1 cellular context compared by ENCODE assay signal in genomic region chr3:128993461-128994172, GRCh38.
TF ChIP-seq lines count a peak whose summit lies in the region.

Gene CFAP92, minus strand, starts transcription at chr3:128994076. Its CDS starts 772 bp downstream, at chr3:128993304.

TF ChIP-seq in HEK293, 187 proteins besides CTCF, POLR2A, EP300 and RAD21 (continued from another document):
- TF ChIP-seq, protein P1, sequence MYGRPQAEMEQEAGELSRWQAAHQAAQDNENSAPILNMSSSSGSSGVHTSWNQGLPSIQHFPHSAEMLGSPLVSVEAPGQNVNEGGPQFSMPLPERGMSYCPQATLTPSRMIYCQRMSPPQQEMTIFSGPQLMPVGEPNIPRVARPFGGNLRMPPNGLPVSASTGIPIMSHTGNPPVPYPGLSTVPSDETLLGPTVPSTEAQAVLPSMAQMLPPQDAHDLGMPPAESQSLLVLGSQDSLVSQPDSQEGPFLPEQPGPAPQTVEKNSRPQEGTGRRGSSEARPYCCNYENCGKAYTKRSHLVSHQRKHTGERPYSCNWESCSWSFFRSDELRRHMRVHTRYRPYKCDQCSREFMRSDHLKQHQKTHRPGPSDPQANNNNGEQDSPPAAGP (tag by site-specific recombination; IDR thresholded peaks at IDR 0.05) = no peak
- TF ChIP-seq ZNF621 (tag by site-specific recombination; IDR thresholded peaks at IDR 0.05) (no peak), SP3 (tag by site-specific recombination; IDR thresholded peaks at IDR 0.05) (peak; percentile 59; the same call in 1 of the 2 replicates), KLF9 (tag by site-specific recombination; IDR thresholded peaks at IDR 0.05; ENCODE audit: low read depth) (peak; percentile 64; the same call in 1 of the 2 replicates), SCRT2 (tag by site-specific recombination; IDR thresholded peaks at IDR 0.05) (no peak), KLF1 (tag by site-specific recombination; IDR thresholded peaks at IDR 0.05) (0 out of 2 replicates have a peak, but pooled peaks have one; percentile 12)
- TF ChIP-seq, protein P2, sequence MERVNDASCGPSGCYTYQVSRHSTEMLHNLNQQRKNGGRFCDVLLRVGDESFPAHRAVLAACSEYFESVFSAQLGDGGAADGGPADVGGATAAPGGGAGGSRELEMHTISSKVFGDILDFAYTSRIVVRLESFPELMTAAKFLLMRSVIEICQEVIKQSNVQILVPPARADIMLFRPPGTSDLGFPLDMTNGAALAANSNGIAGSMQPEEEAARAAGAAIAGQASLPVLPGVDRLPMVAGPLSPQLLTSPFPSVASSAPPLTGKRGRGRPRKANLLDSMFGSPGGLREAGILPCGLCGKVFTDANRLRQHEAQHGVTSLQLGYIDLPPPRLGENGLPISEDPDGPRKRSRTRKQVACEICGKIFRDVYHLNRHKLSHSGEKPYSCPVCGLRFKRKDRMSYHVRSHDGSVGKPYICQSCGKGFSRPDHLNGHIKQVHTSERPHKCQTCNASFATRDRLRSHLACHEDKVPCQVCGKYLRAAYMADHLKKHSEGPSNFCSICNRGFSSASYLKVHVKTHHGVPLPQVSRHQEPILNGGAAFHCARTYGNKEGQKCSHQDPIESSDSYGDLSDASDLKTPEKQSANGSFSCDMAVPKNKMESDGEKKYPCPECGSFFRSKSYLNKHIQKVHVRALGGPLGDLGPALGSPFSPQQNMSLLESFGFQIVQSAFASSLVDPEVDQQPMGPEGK (tag by site-specific recombination; IDR thresholded peaks at IDR 0.05) = 0 out of 2 replicates have a peak, but pooled peaks have one; percentile 16
